Comparison of ENCODE assay signal across 21 cellular contexts in the genomic region with DNA sequence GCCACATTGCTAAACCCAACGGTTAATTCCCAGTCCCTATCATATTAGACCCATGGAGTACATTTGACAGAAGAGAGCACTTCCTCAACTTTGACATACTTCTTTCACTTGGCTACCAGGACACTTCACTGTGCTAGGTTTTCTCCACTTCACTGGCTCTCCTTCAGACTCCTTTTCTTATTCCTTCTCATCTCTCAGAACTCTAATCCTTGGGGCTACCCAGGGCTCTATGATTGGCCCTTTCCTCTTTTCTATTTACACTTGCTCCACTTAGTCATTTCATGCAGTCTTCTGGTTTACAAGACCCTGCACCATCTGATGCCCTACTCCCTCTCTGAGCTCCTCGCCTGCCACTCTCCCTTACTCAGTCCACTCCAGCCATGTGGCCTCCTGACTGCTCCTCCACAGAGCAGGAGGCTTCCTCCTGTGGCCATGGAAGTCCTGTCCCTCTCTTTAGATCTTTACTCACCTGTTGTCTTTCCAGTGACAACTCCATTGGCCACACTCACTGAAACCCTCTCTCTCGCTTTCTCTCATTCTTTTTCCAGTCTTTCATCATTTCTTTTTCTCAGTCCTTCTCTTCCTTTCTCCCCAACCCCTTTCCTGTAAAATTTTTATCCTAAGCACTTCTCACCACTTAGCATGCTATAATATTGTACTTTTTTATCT.
DNase-seq lines count a peak whose midpoint lies in the region; ATAC-seq, FAIRE-seq and TF ChIP-seq lines count a peak whose summit lies in the region.
"Had no signal": no experiment of that assay in that cellular context is flagged by ENCODE, and none has a peak within 500 bp of the region (broad histone marks: within the 10 kb centered on the region; RNA-seq: fewer than 3 reads in every experiment).

No MANE protein-coding gene starts in this region.

- no peak for TF ChIP-seq CTCF in endodermal cell (conservative IDR thresholded peaks at IDR 0.05)

- H3K4me1 ChIP-seq in endodermal cell (ENCODE audit: control insufficient read depth, insufficient read depth, low read length) = no peaks in the 10 kb centered on the region
- H3K4me1 ChIP-seq: vagina had no signal

- H3K27ac ChIP-seq in endodermal cell (ENCODE audit: low read depth, low read length) = no peak overlapping the region
- H3K27ac ChIP-seq: ovary, vagina had no signal

- no peak overlapping the region for H3K4me3 ChIP-seq in endodermal cell (ENCODE audit: low read length)
- H3K4me3 ChIP-seq: ovary, vagina had no signal

- H3K27me3 ChIP-seq in endodermal cell (ENCODE audit: control insufficient read depth, insufficient read depth, low read length, poor library complexity, severe bottlenecking) = no peaks in the 10 kb centered on the region
- H3K27me3 ChIP-seq: ovary, vagina had no signal

- TF ChIP-seq POLR2A in GM12891 (IDR thresholded peaks at IDR 0.05; ENCODE audit: low read depth, low read length) = no peak

- 89 to 93% methylated on average over 2 to 3 of the region's 3 CpGs for WGBS in endodermal cell (ENCODE audit: insufficient coverage in 1 of 2, insufficient read length in 1 of 2), 2 experiments

- H3K36me3 ChIP-seq in endodermal cell (ENCODE audit: control insufficient read depth, insufficient read depth, low read length) = no peaks in the 10 kb centered on the region
- H3K36me3 ChIP-seq: ovary, vagina had no signal

- intact Hi-C loops in left cardiac atrium (cut with DNase I) = no loop called here

- no peak overlapping the region for H3K27ac Mint-ChIP-seq in endodermal cell
- H3K27ac Mint-ChIP-seq: activated CD4-positive, alpha-beta T cell treated with anti-CD3 and anti-CD28 coated beads for 36 hours; CD8-positive, alpha-beta memory T cell; naive B cell had no signal

- H3K4me1 Mint-ChIP-seq in endodermal cell = no peaks in the 10 kb centered on the region
- H3K4me1 Mint-ChIP-seq: CD8-positive, alpha-beta memory T cell; naive B cell had no signal

- no peak overlapping the region for H3K4me3 Mint-ChIP-seq in endodermal cell
- H3K4me3 Mint-ChIP-seq: activated CD4-positive, alpha-beta T cell treated with anti-CD3 and anti-CD28 coated beads for 36 hours; CD8-positive, alpha-beta memory T cell; naive B cell had no signal

- H3K27me3 Mint-ChIP-seq in endodermal cell (ENCODE audit: insufficient read depth) = no peaks in the 10 kb centered on the region
- H3K27me3 Mint-ChIP-seq: activated CD4-positive, alpha-beta T cell treated with anti-CD3 and anti-CD28 coated beads for 36 hours; CD8-positive, alpha-beta memory T cell; naive B cell had no signal

- H3K36me3 Mint-ChIP-seq in endodermal cell (ENCODE audit: low read depth) = no peaks in the 10 kb centered on the region
- H3K36me3 Mint-ChIP-seq: CD8-positive, alpha-beta memory T cell; naive B cell had no signal

- ATAC-seq in GM19463 (IDR thresholded peaks at IDR 0.05; ENCODE audit: unreplicated experiment) (peak; percentile 53), HG03442 (IDR thresholded peaks at IDR 0.05; ENCODE audit: unreplicated experiment) (peak; percentile 49), left cardiac atrium (peak; percentile 41 to 49)
- ATAC-seq: activated CD4-positive, alpha-beta T cell treated with anti-CD3 and anti-CD28 coated beads for 36 hours; SK-N-SH treated with all-trans-retinoic acid at 6 μM for 48 hours had no signal

- no peaks in the 10 kb centered on the region for H3K9me3 ChIP-seq in endodermal cell (ENCODE audit: control insufficient read depth, low read length)
- H3K9me3 ChIP-seq: ovary, vagina had no signal

- DNase-seq in GM12891 (ENCODE audit: insufficient read length, low spot score) (no peak), left cardiac atrium (no peak), endodermal cell (no peak), NCI-H2227 (lab: John Stamatoyannopoulos, UW; ENCODE audit: unreplicated experiment) (no peak), CD1c-positive myeloid dendritic cell (ENCODE audit: extremely low spot score) (no peak), AG20443 (ENCODE audit: low spot score) (no peak)
- DNase-seq: activated CD4-positive, alpha-beta T cell treated with anti-CD3 and anti-CD28 coated beads for 36 hours; aorta; CD8-positive, alpha-beta memory T cell; cerebellar nuclear complex; DMS79 treated with DMSO at 0.1 percent for 48 hours; head of caudate nucleus; naive B cell; NCI-H1417 treated with DMSO at 0.1 percent for 48 hours; ovary; substantia nigra; T1000 had no signal

- no peak overlapping the region for H3K9ac ChIP-seq in endodermal cell (ENCODE audit: extremely low read depth, low read length, poor library complexity, severe bottlenecking)

- H3K9me3 Mint-ChIP-seq in endodermal cell = no peaks in the 10 kb centered on the region
- H3K9me3 Mint-ChIP-seq: naive B cell had no signal

- FAIRE-seq in GM12891 (lab: Jason Lieb, UNC) = no peak

TF ChIP-seq in GM12891, 5 proteins besides CTCF, POLR2A, EP300 and RAD21:
- no peak for TF ChIP-seq PAX5 (IDR thresholded peaks at IDR 0.05; ENCODE audit: insufficient read depth, low read length, severe bottlenecking)
- no peak for TF ChIP-seq TAF1 (IDR thresholded peaks at IDR 0.05; ENCODE audit: low read depth, low read length)
- no peak for TF ChIP-seq POU2F2 (IDR thresholded peaks at IDR 0.05; ENCODE audit: low read depth, low read length)
- peak; percentile 47; the same call in 1 of the 2 replicates for TF ChIP-seq SPI1 (IDR thresholded peaks at IDR 0.05; ENCODE audit: low read depth, low read length)
- TF ChIP-seq POLR2AphosphoS5 (IDR thresholded peaks at IDR 0.05; ENCODE audit: low read depth, low read length) = no peak
